In genomic region chr4:148453833-148454232, GRCh38 we compare ENCODE assay signal across 27 cellular contexts.
"Had no signal": no experiment of that assay in that cellular context is flagged by ENCODE, and none has a peak within 500 bp of the region (broad histone marks: within the 10 kb centered on the region; RNA-seq: fewer than 3 reads in every experiment).

No MANE protein-coding gene starts in this region.

- H3K27me3 ChIP-seq: colonic mucosa, dorsolateral prefrontal cortex, esophagus muscularis mucosa, esophagus squamous epithelium, gastrocnemius medialis, gastroesophageal sphincter, heart left ventricle had no signal

- H3K36me3 ChIP-seq: colonic mucosa, esophagus muscularis mucosa, esophagus squamous epithelium, gastrocnemius medialis, gastroesophageal sphincter, heart left ventricle, heart right ventricle had no signal

- H3K27ac ChIP-seq: colonic mucosa, coronary artery, dorsolateral prefrontal cortex, epithelial cell of prostate, esophagus muscularis mucosa, esophagus squamous epithelium, foreskin keratinocyte, gastrocnemius medialis, gastroesophageal sphincter, heart left ventricle, heart right ventricle had no signal

- DNase-seq: colonic mucosa; cortex of kidney; dermis blood vessel endothelial cell; dorsolateral prefrontal cortex; effector CD4-positive, alpha-beta T cell; effector CD8-positive, alpha-beta T cell; effector memory CD4-positive, alpha-beta T cell; effector memory CD8-positive, alpha-beta T cell; endodermal cell; erythroblast; esophagus squamous epithelium; foreskin fibroblast; foreskin keratinocyte; foreskin melanocyte; gastrocnemius medialis; glutamatergic neuron; head of caudate nucleus; heart left ventricle; heart right ventricle had no signal

- ATAC-seq: effector memory CD8-positive, alpha-beta T cell; esophagus mucosa; gastrocnemius medialis; gastroesophageal sphincter; heart left ventricle; heart right ventricle had no signal

- H3K4me1 ChIP-seq: colonic mucosa, esophagus squamous epithelium, foreskin keratinocyte had no signal

- H3K4me3 ChIP-seq: colonic mucosa, coronary artery, dorsolateral prefrontal cortex, esophagus muscularis mucosa, esophagus squamous epithelium, gastrocnemius medialis, gastroesophageal sphincter, heart left ventricle, heart right ventricle had no signal

- FAIRE-seq: colon, endometrium, endothelial cell of umbilical vein had no signal

- H3K9me3 ChIP-seq: colonic mucosa, esophagus muscularis mucosa, esophagus squamous epithelium, gastrocnemius medialis, gastroesophageal sphincter, heart left ventricle, heart right ventricle had no signal
